Comparison of ENCODE assay signal across 9 cellular contexts in genomic region chrX:39576081-39576701, GRCh38.
DNase-seq lines count a peak whose midpoint lies in the region; ATAC-seq lines count a peak whose summit lies in the region.
"Had no signal": no experiment of that assay in that cellular context is flagged by ENCODE, and none has a peak within 500 bp of the region (broad histone marks: within the 10 kb centered on the region; RNA-seq: fewer than 3 reads in every experiment).

No MANE protein-coding gene starts in this region.

- H3K27ac ChIP-seq in temporal lobe (ENCODE audit: low read depth, low read length): peak overlapping the region; percentile 42
- H3K27ac ChIP-seq: adrenal gland had no signal

- ATAC-seq in HG02678 (IDR thresholded peaks at IDR 0.05; ENCODE audit: unreplicated experiment) (no peak), GM19455 (IDR thresholded peaks at IDR 0.05; ENCODE audit: unreplicated experiment) (no peak)

- peak; percentile 73 for DNase-seq in NCI-H128 (lab: John Stamatoyannopoulos, UW; ENCODE audit: unreplicated experiment)
- DNase-seq in NCI-H510A treated with DMSO at 0.1 percent for 48 hours (lab: John Stamatoyannopoulos, UW): peak; percentile 50
- DNase-seq in globus pallidus (ENCODE audit: low spot score): peak; percentile 38
- DNase-seq in activated CD8-positive, alpha-beta memory T cell treated with anti-CD3 and anti-CD28 coated beads, Interleukin-2, amount 50 U/mL, for 4 hours: no peak
- DNase-seq: DND-41 had no signal
